11 cellular contexts compared by ENCODE assay signal in the genomic region with DNA sequence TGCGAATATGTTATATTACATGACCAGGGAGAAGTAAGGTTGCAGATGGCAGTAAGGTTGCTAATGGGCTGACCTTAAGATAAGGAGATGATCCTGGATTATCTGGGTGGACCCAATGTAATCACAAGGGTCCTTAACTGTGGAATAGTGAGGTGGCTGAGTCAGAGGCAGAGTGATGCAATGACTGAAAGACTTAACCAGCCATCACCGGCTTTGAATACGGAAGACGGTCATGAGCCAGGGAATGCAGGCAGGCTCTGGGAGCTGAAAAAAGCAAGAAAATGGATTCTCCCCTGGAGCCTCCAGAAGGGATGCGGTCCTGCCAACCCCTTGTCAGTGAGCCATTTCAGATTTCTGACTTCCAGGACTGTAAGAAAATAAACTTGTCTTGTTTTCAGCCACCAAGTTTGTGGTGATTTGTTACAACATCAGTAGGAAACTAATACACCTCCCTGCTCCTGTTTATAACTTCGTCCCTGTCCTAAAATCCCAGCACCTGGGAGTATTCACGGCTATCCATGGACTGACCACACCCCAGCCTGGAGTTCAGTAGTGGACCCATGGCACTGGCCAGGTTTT. TPM values are rescaled to one million over a fixed set of nuclear protein-coding genes. Genes with fewer than 3 reads are reported as not detected.
DNase-seq lines count a peak whose midpoint lies in the region; ATAC-seq and TF ChIP-seq lines count a peak whose summit lies in the region.
"Had no signal": no experiment of that assay in that cellular context is flagged by ENCODE, and none has a peak within 500 bp of the region (broad histone marks: within the 10 kb centered on the region; RNA-seq: fewer than 3 reads in every experiment).

No MANE protein-coding gene starts in this region.

- ATAC-seq in omental fat pad (ENCODE audit: low FRiP score), result peak; percentile 43

- TF ChIP-seq POLR2A in NB4 (IDR thresholded peaks at IDR 0.05; ENCODE audit: extremely low read depth, insufficient read length), result no peak

- DNase-seq in ELR (ENCODE audit: low read depth) (peak; percentile 92), NB4 (ENCODE audit: low read depth) (peak; percentile 57), dedifferentiated amniotic fluid mesenchymal stem cell (ENCODE audit: extremely low spot score) (peak; percentile 64), omental fat pad (ENCODE audit: low spot score) (no peak), NCI-H2107 treated with DMSO at 0.1 percent for 48 hours (lab: John Stamatoyannopoulos, UW; ENCODE audit: unreplicated experiment) (no peak), NCI-H187 (lab: John Stamatoyannopoulos, UW) (no peak)
- no peak for DNase-seq in NK-92 treated with Interleukin-12 subunit alpha and Interleukin-12 subunit beta, amount 100 ng/mL, for 24 hours (lab: John Stamatoyannopoulos, UW)
- DNase-seq: activated gamma-delta T cell; Kasumi-1; stimulated activated CD4-positive, alpha-beta T cell treated with anti-CD3 and anti-CD28 coated beads, Interleukin-4, amount 100 ng/mL, for 1 hour; SW 1271 had no signal

- H3K4me3 ChIP-seq in NB4 (ENCODE audit: low read depth, low read length), result no peak overlapping the region

- TF ChIP-seq CTCF in NB4 (IDR thresholded peaks at IDR 0.05; ENCODE audit: low read depth, low read length) (no peak), omental fat pad (IDR thresholded peaks at IDR 0.05) (no peak)

RNA-seq across cellular contexts. Expression of a gene that starts 4.6 kb away (rescaled TPM):
- total RNA-seq in omental fat pad, result under 1 TPM in 1 of 4 donors, not detected in 3; 0.84 TPM

RNA-seq across cellular contexts. Expression of a gene that starts 23.6 kb away (rescaled TPM):
- total RNA-seq in omental fat pad, result 10 to 100 TPM; 41.1 to 51.6 (median 47.2) TPM

RNA-seq across cellular contexts. Expression of a gene that starts 35.3 kb away (rescaled TPM):
- total RNA-seq in omental fat pad, result 10 to 100 TPM; 11.7 to 16.8 (median 15.0) TPM

RNA-seq across cellular contexts. Expression of a gene that starts 37.4 kb away (rescaled TPM):
- total RNA-seq in omental fat pad, result 1 to 10 TPM in 2 of 4 donors, under 1 TPM in 1, not detected in 1; 0.44 to 1.6 (median 1.1) TPM

RNA-seq across cellular contexts. Expression of a gene that starts 46.5 kb away (rescaled TPM):
- total RNA-seq in omental fat pad, result 100 to 1,000 TPM in 3 of 4 donors, 10 to 100 TPM in 1; 81.8 to 117 (median 113) TPM

Comparison
In these comparisons a context has a peak if more than half of its experiments do, and no peak if none do; other contexts are left out.
1. DNase-seq: peak in ELR (single experiment), NB4 (single experiment) and dedifferentiated amniotic fluid mesenchymal stem cell (single experiment); none in omental fat pad (single experiment), NK-92 treated with Interleukin-12 subunit alpha and Interleukin-12 subunit beta, amount 100 ng/mL, for 24 hours (single experiment), NCI-H2107 treated with DMSO at 0.1 percent for 48 hours (single experiment) and NCI-H187 (0 of 2).